1 cellular context compared by ENCODE assay signal in genomic region chrX:151970661-151971060, GRCh38.
TF ChIP-seq lines count a peak whose summit lies in the region.

No MANE protein-coding gene starts in this region.

TF ChIP-seq in K562, 482 proteins besides CTCF, POLR2A, EP300 and RAD21:
- no peak for TF ChIP-seq KAT7 (CRISPR knock-in tag; IDR thresholded peaks at IDR 0.05; ENCODE audit: borderline replicate concordance)
- no peak for TF ChIP-seq CEBPG (CRISPR knock-in tag; IDR thresholded peaks at IDR 0.05)
- TF ChIP-seq CEBPG (tag; conservative IDR thresholded peaks at IDR 0.05 in 1 of 2, IDR thresholded peaks at IDR 0.05 in 1 of 2) = 0 out of 4 replicates have a peak, but pooled peaks of 1 of the 2 experiments have one; percentile 21
- peak; percentile 54 for TF ChIP-seq CEBPB (tag; IDR thresholded peaks at IDR 0.05)
- TF ChIP-seq ZNF699 (CRISPR knock-in tag; IDR thresholded peaks at IDR 0.05; ENCODE audit: insufficient replicate concordance) = no peak
